1 cellular context compared by ENCODE assay signal in genomic region chrX:133722756-133723155, GRCh38.
TF ChIP-seq lines count a peak whose summit lies in the region.

No MANE protein-coding gene starts in this region.

TF ChIP-seq in GM23338, 12 proteins besides CTCF, POLR2A, EP300 and RAD21:
- TF ChIP-seq ZNF462 (CRISPR knock-in tag; IDR thresholded peaks at IDR 0.05) (no peak), NANOG (IDR thresholded peaks at IDR 0.05; ENCODE audit: borderline replicate concordance) (no peak), EZH2 (IDR thresholded peaks at IDR 0.05; ENCODE audit: low read depth, unreplicated experiment) (no peak), REST (IDR thresholded peaks at IDR 0.05; ENCODE audit: unreplicated experiment) (no peak), POLR2AphosphoS5 (IDR thresholded peaks at IDR 0.05; ENCODE audit: low read depth) (no peak), ZNF114 (CRISPR knock-in tag; IDR thresholded peaks at IDR 0.05) (no peak), STAT1 (IDR thresholded peaks at IDR 0.05; ENCODE audit: unreplicated experiment) (no peak), JUNB (IDR thresholded peaks at IDR 0.05; ENCODE audit: unreplicated experiment) (no peak), EZH2phosphoT487 (IDR thresholded peaks at IDR 0.05; ENCODE audit: unreplicated experiment) (no peak), ETS1 (IDR thresholded peaks at IDR 0.05) (no peak), ZNF331 (CRISPR knock-in tag; IDR thresholded peaks at IDR 0.05; ENCODE audit: low read depth) (no peak), CREB1 (CRISPR knock-in tag; IDR thresholded peaks at IDR 0.05; ENCODE audit: low read depth) (no peak)
